1 cellular context compared by ENCODE assay signal in the genomic region with DNA sequence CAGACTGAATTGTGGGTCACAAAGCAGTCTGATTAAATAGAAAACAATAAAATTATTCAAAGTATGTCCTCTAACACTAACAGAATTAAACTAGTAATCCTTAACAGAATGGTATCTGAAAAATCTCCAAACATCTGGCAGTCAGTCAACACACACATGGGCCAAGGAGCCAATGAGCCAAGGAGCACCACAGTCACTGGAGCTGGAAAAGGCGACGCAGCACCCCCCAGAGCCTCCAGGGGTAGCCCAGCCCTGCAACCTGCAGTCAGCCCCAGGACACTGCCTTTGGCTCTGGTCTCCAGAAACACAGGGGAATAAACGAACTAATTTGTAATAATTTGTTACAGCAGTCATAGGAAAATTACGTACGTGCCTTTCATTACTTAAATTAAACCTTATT.
TF ChIP-seq lines count a peak whose summit lies in the region.

No MANE protein-coding gene starts in this region.

TF ChIP-seq in K562, 482 proteins besides CTCF, POLR2A, EP300 and RAD21 (continued from another document):
- TF ChIP-seq, protein P1, sequence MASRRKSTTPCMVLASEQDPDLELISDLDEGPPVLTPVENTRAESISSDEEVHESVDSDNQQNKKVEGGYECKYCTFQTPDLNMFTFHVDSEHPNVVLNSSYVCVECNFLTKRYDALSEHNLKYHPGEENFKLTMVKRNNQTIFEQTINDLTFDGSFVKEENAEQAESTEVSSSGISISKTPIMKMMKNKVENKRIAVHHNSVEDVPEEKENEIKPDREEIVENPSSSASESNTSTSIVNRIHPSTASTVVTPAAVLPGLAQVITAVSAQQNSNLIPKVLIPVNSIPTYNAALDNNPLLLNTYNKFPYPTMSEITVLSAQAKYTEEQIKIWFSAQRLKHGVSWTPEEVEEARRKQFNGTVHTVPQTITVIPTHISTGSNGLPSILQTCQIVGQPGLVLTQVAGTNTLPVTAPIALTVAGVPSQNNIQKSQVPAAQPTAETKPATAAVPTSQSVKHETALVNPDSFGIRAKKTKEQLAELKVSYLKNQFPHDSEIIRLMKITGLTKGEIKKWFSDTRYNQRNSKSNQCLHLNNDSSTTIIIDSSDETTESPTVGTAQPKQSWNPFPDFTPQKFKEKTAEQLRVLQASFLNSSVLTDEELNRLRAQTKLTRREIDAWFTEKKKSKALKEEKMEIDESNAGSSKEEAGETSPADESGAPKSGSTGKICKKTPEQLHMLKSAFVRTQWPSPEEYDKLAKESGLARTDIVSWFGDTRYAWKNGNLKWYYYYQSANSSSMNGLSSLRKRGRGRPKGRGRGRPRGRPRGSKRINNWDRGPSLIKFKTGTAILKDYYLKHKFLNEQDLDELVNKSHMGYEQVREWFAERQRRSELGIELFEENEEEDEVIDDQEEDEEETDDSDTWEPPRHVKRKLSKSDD (conservative IDR thresholded peaks at IDR 0.05; ENCODE audit: low read length) = no peak
- no peak for TF ChIP-seq CCNT2 (IDR thresholded peaks at IDR 0.05; ENCODE audit: borderline replicate concordance, extremely low read depth, insufficient read length, low read depth, low read length)
- TF ChIP-seq, protein P2, sequence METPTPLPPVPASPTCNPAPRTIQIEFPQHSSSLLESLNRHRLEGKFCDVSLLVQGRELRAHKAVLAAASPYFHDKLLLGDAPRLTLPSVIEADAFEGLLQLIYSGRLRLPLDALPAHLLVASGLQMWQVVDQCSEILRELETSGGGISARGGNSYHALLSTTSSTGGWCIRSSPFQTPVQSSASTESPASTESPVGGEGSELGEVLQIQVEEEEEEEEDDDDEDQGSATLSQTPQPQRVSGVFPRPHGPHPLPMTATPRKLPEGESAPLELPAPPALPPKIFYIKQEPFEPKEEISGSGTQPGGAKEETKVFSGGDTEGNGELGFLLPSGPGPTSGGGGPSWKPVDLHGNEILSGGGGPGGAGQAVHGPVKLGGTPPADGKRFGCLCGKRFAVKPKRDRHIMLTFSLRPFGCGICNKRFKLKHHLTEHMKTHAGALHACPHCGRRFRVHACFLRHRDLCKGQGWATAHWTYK (CRISPR knock-in tag; IDR thresholded peaks at IDR 0.05) = no peak
- no peak for TF ChIP-seq E2F3 (CRISPR knock-in tag; IDR thresholded peaks at IDR 0.05)
- no peak for TF ChIP-seq CBX1 (IDR thresholded peaks at IDR 0.05; ENCODE audit: low read depth)
- no peak for TF ChIP-seq HNRNPH1 (optimal IDR thresholded peaks at IDR 0.05; ENCODE audit: low read depth, low read length)
- no peak for TF ChIP-seq PHTF2 (CRISPR knock-in tag; IDR thresholded peaks at IDR 0.05)
- TF ChIP-seq HCFC1 (IDR thresholded peaks at IDR 0.05; ENCODE audit: low read depth, low read length) = no peak
- no peak for TF ChIP-seq NELFE (IDR thresholded peaks at IDR 0.05; ENCODE audit: insufficient read depth, insufficient read length)
- TF ChIP-seq SMARCA5 (IDR thresholded peaks at IDR 0.05) = no peak
- TF ChIP-seq IRF1 (CRISPR knock-in tag; IDR thresholded peaks at IDR 0.05; ENCODE audit: borderline replicate concordance) = no peak
- TF ChIP-seq NBN (IDR thresholded peaks at IDR 0.05; ENCODE audit: low read depth) = no peak
- TF ChIP-seq TSC22D4 (tag; IDR thresholded peaks at IDR 0.05) = no peak
